8 cellular contexts compared by ENCODE assay signal in genomic region chr7:121138262-121138933, GRCh38.
A peak's percentile ranks its signal among the peaks of the same experiment; 100 is the strongest.
DNase-seq lines count a peak whose midpoint lies in the region; ATAC-seq, FAIRE-seq and TF ChIP-seq lines count a peak whose summit lies in the region.

No MANE protein-coding gene starts in this region.

- no peak for TF ChIP-seq CTCF in DND-41 (IDR thresholded peaks at IDR 0.05; ENCODE audit: borderline replicate concordance, extremely low read depth, low read length, poor library complexity, severe bottlenecking)
- TF ChIP-seq CTCF in Panc1 (IDR thresholded peaks at IDR 0.05) = no peak
- TF ChIP-seq CTCF in kidney (IDR thresholded peaks at IDR 0.05; ENCODE audit: borderline replicate concordance, extremely low read depth, insufficient read depth) = no peak

- peaks cover 14 to 30% of the 10 kb centered on the region in 2 donors for H3K4me1 Mint-ChIP-seq in stimulated activated naive B cell treated with anti-CD40 and anti-IgM and Interleukin-4, amounts not matched to agents 10 μg/mL and 1 μg/mL and 100 μg/mL, for 72 hours

- H3K4me1 ChIP-seq in DND-41 (ENCODE audit: insufficient read depth, low read length) (peaks cover 56% of the 10 kb centered on the region), Panc1 (ENCODE audit: control insufficient read depth, insufficient read depth, low read length) (no peaks in the 10 kb centered on the region; the same call in 1 of the 2 replicates), small intestine (ENCODE audit: control insufficient read depth in 2 of 2, insufficient read depth in 1 of 2, low read depth in 1 of 2, low read length in 1 of 2) (no peaks in the 10 kb centered on the region), kidney (ENCODE audit: control insufficient read depth in 1 of 2, insufficient read depth in 1 of 2, low read depth in 1 of 2, low read length in 2 of 2) (no peaks in the 10 kb centered on the region)

- peaks cover 1 to 6% of the 10 kb centered on the region in 2 donors for H3K36me3 Mint-ChIP-seq in stimulated activated naive B cell treated with anti-CD40 and anti-IgM and Interleukin-4, amounts not matched to agents 10 μg/mL and 1 μg/mL and 100 μg/mL, for 72 hours

- DNase-seq in DND-41 (peak; percentile 44), Panc1 (ENCODE audit: low read depth, low spot score) (peak; percentile 15), small intestine (no peak), kidney (no peak)
- DNase-seq in stimulated activated naive B cell treated with anti-CD40 and anti-IgM and Interleukin-4, amounts not matched to agents 10 μg/mL and 1 μg/mL and 100 μg/mL, for 72 hours = peak; percentile 14
- DNase-seq in stimulated activated CD4-positive, alpha-beta T cell treated with anti-CD3 and anti-CD28 coated beads, Interleukin-4, amount 100 ng/mL, for 1 hour = no peak

- no peaks in the 10 kb centered on the region for H3K36me3 ChIP-seq in DND-41 (ENCODE audit: insufficient read depth, low read length)
- H3K36me3 ChIP-seq in Panc1 (ENCODE audit: control insufficient read depth, insufficient read depth, low read length) = no peaks in the 10 kb centered on the region
- H3K36me3 ChIP-seq in small intestine (ENCODE audit: control insufficient read depth in 2 of 2, insufficient read depth in 2 of 2, low read length in 2 of 2) = no peaks in the 10 kb centered on the region
- no peaks in the 10 kb centered on the region for H3K36me3 ChIP-seq in kidney (ENCODE audit: control insufficient read depth in 1 of 2, insufficient read depth in 2 of 2, low read length in 2 of 2)

- H2AFZ ChIP-seq in DND-41 (ENCODE audit: low read depth, low read length) = peak overlapping the region; percentile 81

- in situ Hi-C loops in Panc1 (cut with HindIII; ENCODE audit: low pct_unique_long_range_greater_than_20kb, low sequenced_read_pairs) = no loop called here

- H3K27me3 ChIP-seq in DND-41 (ENCODE audit: insufficient read depth, low read length, poor library complexity) (no peaks in the 10 kb centered on the region), Panc1 (ENCODE audit: control insufficient read depth, insufficient read depth, low read length) (no peaks in the 10 kb centered on the region), small intestine (ENCODE audit: control insufficient read depth in 2 of 2, insufficient read depth in 2 of 2, low read length in 2 of 2) (no peaks in the 10 kb centered on the region)

- H3K4me2 ChIP-seq in DND-41 (ENCODE audit: insufficient read depth, low read length) = peak overlapping the region; percentile 59

- H3K9me3 ChIP-seq in DND-41 (ENCODE audit: insufficient read depth, low read length, severe bottlenecking) (no peaks in the 10 kb centered on the region), Panc1 (ENCODE audit: control insufficient read depth, insufficient read depth, low read depth, low read length) (no peaks in the 10 kb centered on the region), small intestine (ENCODE audit: control insufficient read depth, low read depth) (no peaks in the 10 kb centered on the region), kidney (ENCODE audit: control insufficient read depth in 1 of 2, low read length in 2 of 2) (no peaks in the 10 kb centered on the region)

- intact Hi-C loops in Panc1 (cut with micrococcal nuclease; ENCODE audit: unreplicated experiment) (no loop called here), kidney (cut with DNase I) (no loop called here)

- ATAC-seq in DND-41 (ENCODE audit: insufficient read depth, low read depth) = peak; percentile 84
- peak; percentile 100 for ATAC-seq in GM19438 (IDR thresholded peaks at IDR 0.05; ENCODE audit: low read depth, unreplicated experiment)
- peak; percentile 100 for ATAC-seq in HG03378 (IDR thresholded peaks at IDR 0.05; ENCODE audit: unreplicated experiment)
- no peak for ATAC-seq in Panc1
- ATAC-seq in stimulated activated naive B cell treated with anti-CD40 and anti-IgM and Interleukin-4, amounts not matched to agents 10 μg/mL and 1 μg/mL and 100 μg/mL, for 72 hours (replicated peaks) = peak; percentile 97 to 98

- no peaks in the 10 kb centered on the region for H4K20me1 ChIP-seq in DND-41 (ENCODE audit: insufficient read depth, low read length)

- H3K4me3 Mint-ChIP-seq in stimulated activated naive B cell treated with anti-CD40 and anti-IgM and Interleukin-4, amounts not matched to agents 10 μg/mL and 1 μg/mL and 100 μg/mL, for 72 hours = peak overlapping the region; percentile 87 to 94

- 23 to 62% (median 36%) methylated on average over 8 of the region's 8 CpGs for WGBS in small intestine, 3 donors

- FAIRE-seq in small intestine (lab: Jason Lieb, UNC) = no peak
- FAIRE-seq in kidney (lab: Jason Lieb, UNC) = no peak

- POLR2A ChIA-PET in Panc1 (lab: Charles Lee) = no interaction called here

- H3K27me3 Mint-ChIP-seq in stimulated activated naive B cell treated with anti-CD40 and anti-IgM and Interleukin-4, amounts not matched to agents 10 μg/mL and 1 μg/mL and 100 μg/mL, for 72 hours = no peaks in the 10 kb centered on the region

- peak overlapping the region; percentile 14 to 50; a peak in 3 of 4 replicates for H3K4me3 ChIP-seq in DND-41 (ENCODE audit: low read depth in 1 of 2, low read length in 2 of 2)
- H3K4me3 ChIP-seq in Panc1 (ENCODE audit: low read depth in 2 of 2, low read length in 2 of 2) = peak overlapping the region in 1 of 2 experiments; percentile 29; a peak in 2 of 4 replicates
- no peak overlapping the region for H3K4me3 ChIP-seq in small intestine (ENCODE audit: low read depth in 1 of 2, low read length in 2 of 2)
- no peak overlapping the region for H3K4me3 ChIP-seq in kidney (ENCODE audit: low read length in 2 of 2)

- CTCF ChIA-PET in Panc1 (lab: Charles Lee) = no interaction called here

- no peaks in the 10 kb centered on the region for H3K9me3 Mint-ChIP-seq in stimulated activated naive B cell treated with anti-CD40 and anti-IgM and Interleukin-4, amounts not matched to agents 10 μg/mL and 1 μg/mL and 100 μg/mL, for 72 hours

- peak overlapping the region; percentile 97 for H3K27ac Mint-ChIP-seq in stimulated activated naive B cell treated with anti-CD40 and anti-IgM and Interleukin-4, amounts not matched to agents 10 μg/mL and 1 μg/mL and 100 μg/mL, for 72 hours

- BruUV-seq in Panc1 (replicated peaks; lab: Mats Ljungman, UMichigan) = no TSS peak

- no peaks in the 10 kb centered on the region for H3K79me2 ChIP-seq in DND-41 (ENCODE audit: insufficient read depth, low read length)

- H3K27ac ChIP-seq in DND-41 (ENCODE audit: low read length) (peak overlapping the region; percentile 81), Panc1 (ENCODE audit: low read length) (no peak overlapping the region), small intestine (ENCODE audit: low read depth in 1 of 2, low read length in 1 of 2) (no peak overlapping the region), kidney (ENCODE audit: low read depth in 2 of 2, low read length in 2 of 2) (no peak overlapping the region)

- H3K9ac ChIP-seq in DND-41 (ENCODE audit: low read depth, low read length) (peak overlapping the region; percentile 59), kidney (ENCODE audit: low read length in 2 of 2) (no peak overlapping the region)

Comparison
In these comparisons a context has a peak if more than half of its experiments do, and no peak if none do; other contexts are left out.
1. DNase-seq: peak in DND-41 (single experiment), Panc1 (single experiment) and stimulated activated naive B cell treated with anti-CD40 and anti-IgM and Interleukin-4, amounts not matched to agents 10 μg/mL and 1 μg/mL and 100 μg/mL, for 72 hours (single experiment); none in small intestine (single experiment), kidney (single experiment) and stimulated activated CD4-positive, alpha-beta T cell treated with anti-CD3 and anti-CD28 coated beads, Interleukin-4, amount 100 ng/mL, for 1 hour (single experiment).
2. H3K4me3 ChIP-seq: peak in DND-41 (2 of 2); none in small intestine (0 of 2) and kidney (0 of 2).